ENCODE assay signal across 27 cellular contexts in the genomic region with DNA sequence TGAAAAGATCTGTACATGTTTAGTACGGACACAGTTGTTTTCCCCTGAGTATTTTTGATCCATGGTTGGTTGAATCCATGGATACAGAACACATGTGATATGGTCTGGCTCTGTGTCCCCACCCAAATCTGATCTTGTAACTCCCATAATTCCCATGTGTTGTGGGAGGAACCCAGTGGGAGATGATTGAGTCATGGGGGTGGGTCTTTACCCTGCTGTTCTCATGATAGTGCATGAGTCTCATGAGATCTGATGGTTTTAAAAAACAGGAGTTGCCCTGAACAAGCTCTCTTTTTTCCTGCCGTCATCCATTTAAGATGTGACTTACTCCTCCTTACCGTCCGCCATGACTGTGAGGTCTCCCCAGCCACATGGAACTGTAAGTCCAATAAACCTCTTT.
"Had no signal": no experiment of that assay in that cellular context is flagged by ENCODE, and none has a peak within 500 bp of the region (broad histone marks: within the 10 kb centered on the region; RNA-seq: fewer than 3 reads in every experiment).

No MANE protein-coding gene starts in this region.

- H3K4me3 Mint-ChIP-seq: dendritic cell treated with granulocyte-macrophage colony-stimulating factor and Interleukin-4, amounts not matched to agents 40 ng/mL and 50 ng/mL, for 4 days; effector memory CD8-positive, alpha-beta T cell; endodermal cell had no signal

- H3K27me3 Mint-ChIP-seq: dendritic cell treated with granulocyte-macrophage colony-stimulating factor and Interleukin-4, amounts not matched to agents 40 ng/mL and 50 ng/mL, for 4 days; effector memory CD8-positive, alpha-beta T cell had no signal

- H3K9me3 Mint-ChIP-seq: dendritic cell treated with granulocyte-macrophage colony-stimulating factor and Interleukin-4, amounts not matched to agents 40 ng/mL and 50 ng/mL, for 4 days; effector memory CD8-positive, alpha-beta T cell had no signal

- H3K27ac ChIP-seq: colonic mucosa, coronary artery, dorsolateral prefrontal cortex, epithelial cell of prostate, esophagus muscularis mucosa, esophagus squamous epithelium, foreskin keratinocyte, gastrocnemius medialis, gastroesophageal sphincter, heart left ventricle, heart right ventricle had no signal

- H3K36me3 ChIP-seq: colonic mucosa, esophagus muscularis mucosa, esophagus squamous epithelium, gastrocnemius medialis, gastroesophageal sphincter, heart left ventricle, heart right ventricle had no signal

- FAIRE-seq: colon, endometrium, endothelial cell of umbilical vein had no signal

- H3K4me1 ChIP-seq: colonic mucosa, esophagus muscularis mucosa, esophagus squamous epithelium, gastrocnemius medialis, gastroesophageal sphincter had no signal

- H3K27me3 ChIP-seq: colonic mucosa, dorsolateral prefrontal cortex, esophagus muscularis mucosa, esophagus squamous epithelium, foreskin keratinocyte, gastrocnemius medialis, gastroesophageal sphincter, heart left ventricle, heart right ventricle had no signal

- H3K4me3 ChIP-seq: colonic mucosa, coronary artery, dorsolateral prefrontal cortex, esophagus muscularis mucosa, esophagus squamous epithelium, gastrocnemius medialis, gastroesophageal sphincter, heart left ventricle, heart right ventricle had no signal

- ATAC-seq: effector memory CD8-positive, alpha-beta T cell; esophagus mucosa; foreskin keratinocyte; gastrocnemius medialis; gastroesophageal sphincter; heart left ventricle; heart right ventricle had no signal

- H3K27ac Mint-ChIP-seq: dendritic cell treated with granulocyte-macrophage colony-stimulating factor and Interleukin-4, amounts not matched to agents 40 ng/mL and 50 ng/mL, for 4 days; effector memory CD8-positive, alpha-beta T cell; endodermal cell had no signal

- DNase-seq: colonic mucosa; cortex of kidney; dermis blood vessel endothelial cell; dorsolateral prefrontal cortex; effector CD4-positive, alpha-beta T cell; effector CD8-positive, alpha-beta T cell; effector memory CD4-positive, alpha-beta T cell; effector memory CD8-positive, alpha-beta T cell; endodermal cell; esophagus squamous epithelium; foreskin fibroblast; foreskin keratinocyte; foreskin melanocyte; gastrocnemius medialis; glutamatergic neuron; head of caudate nucleus; heart left ventricle; heart right ventricle had no signal

- H3K9me3 ChIP-seq: colonic mucosa, esophagus muscularis mucosa, esophagus squamous epithelium, gastrocnemius medialis, gastroesophageal sphincter, heart left ventricle, heart right ventricle had no signal
